In the genomic region with DNA sequence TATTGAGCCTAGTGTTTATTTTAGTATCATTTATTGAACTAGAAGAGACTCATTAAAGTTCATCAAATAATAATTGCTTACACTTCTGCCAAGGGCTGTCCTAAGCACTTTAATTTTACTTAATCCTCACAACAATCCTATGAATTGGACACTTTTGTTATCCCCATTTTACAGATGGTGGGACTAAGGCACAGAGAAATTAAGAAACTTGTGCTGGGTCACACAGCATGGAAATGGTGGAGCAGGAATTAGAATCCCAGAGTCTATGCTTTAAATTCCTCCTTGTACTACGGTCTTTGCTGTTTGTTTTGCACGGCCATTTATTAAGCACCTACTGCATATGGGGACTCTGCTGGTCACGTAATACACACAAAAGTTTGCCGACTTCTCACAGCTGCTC, we compare ENCODE assay signal across 2 cellular contexts.
TF ChIP-seq lines count a peak whose summit lies in the region.

No MANE protein-coding gene starts in this region.

TF ChIP-seq in HepG2, 621 proteins besides CTCF, POLR2A, EP300 and RAD21:
- TF ChIP-seq, protein P1, sequence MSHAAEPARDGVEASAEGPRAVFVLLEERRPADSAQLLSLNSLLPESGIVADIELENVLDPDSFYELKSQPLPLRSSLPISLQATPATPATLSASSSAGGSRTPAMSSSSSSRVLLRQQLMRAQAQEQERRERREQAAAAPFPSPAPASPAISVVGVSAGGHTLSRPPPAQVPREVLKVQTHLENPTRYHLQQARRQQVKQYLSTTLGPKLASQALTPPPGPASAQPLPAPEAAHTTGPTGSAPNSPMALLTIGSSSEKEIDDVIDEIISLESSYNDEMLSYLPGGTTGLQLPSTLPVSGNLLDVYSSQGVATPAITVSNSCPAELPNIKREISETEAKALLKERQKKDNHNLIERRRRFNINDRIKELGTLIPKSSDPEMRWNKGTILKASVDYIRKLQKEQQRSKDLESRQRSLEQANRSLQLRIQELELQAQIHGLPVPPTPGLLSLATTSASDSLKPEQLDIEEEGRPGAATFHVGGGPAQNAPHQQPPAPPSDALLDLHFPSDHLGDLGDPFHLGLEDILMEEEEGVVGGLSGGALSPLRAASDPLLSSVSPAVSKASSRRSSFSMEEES (CRISPR knock-in tag; IDR thresholded peaks at IDR 0.05), result no peak
- peak; percentile 73 for TF ChIP-seq ZNF629 (CRISPR knock-in tag; conservative IDR thresholded peaks at IDR 0.05)

TF ChIP-seq in K562, 482 proteins besides CTCF, POLR2A, EP300 and RAD21:
- TF ChIP-seq, protein P2, sequence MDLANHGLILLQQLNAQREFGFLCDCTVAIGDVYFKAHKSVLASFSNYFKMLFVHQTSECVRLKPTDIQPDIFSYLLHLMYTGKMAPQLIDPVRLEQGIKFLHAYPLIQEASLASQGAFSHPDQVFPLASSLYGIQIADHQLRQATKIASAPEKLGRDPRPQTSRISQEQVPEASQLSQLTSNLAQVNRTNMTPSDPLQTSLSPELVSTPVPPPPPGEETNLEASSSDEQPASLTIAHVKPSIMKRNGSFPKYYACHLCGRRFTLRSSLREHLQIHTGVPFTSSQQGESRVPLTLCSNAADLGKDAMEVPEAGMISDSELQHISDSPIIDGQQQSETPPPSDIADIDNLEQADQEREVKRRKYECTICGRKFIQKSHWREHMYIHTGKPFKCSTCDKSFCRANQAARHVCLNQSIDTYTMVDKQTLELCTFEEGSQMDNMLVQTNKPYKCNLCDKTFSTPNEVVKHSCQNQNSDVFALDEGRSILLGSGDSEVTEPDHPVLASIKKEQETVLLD (IDR thresholded peaks at IDR 0.05), result no peak
- TF ChIP-seq RBM25 (IDR thresholded peaks at IDR 0.05; ENCODE audit: low read depth, low read length, severe bottlenecking) (peak; percentile 88), HDAC2 (IDR thresholded peaks at IDR 0.05) (0 out of 2 replicates have a peak, but pooled peaks have one; percentile 19), BCOR (IDR thresholded peaks at IDR 0.05) (peak; percentile 60; the same call in 1 of the 2 replicates), ADNP (tag; IDR thresholded peaks at IDR 0.05) (peak; percentile 47; the same call in 1 of the 2 replicates), CHD2 (IDR thresholded peaks at IDR 0.05; ENCODE audit: low read depth, low read length) (no peak), ZKSCAN8 (CRISPR knock-in tag; IDR thresholded peaks at IDR 0.05) (0 out of 2 replicates have a peak, but pooled peaks have one; percentile 66)
- TF ChIP-seq, protein P3, sequence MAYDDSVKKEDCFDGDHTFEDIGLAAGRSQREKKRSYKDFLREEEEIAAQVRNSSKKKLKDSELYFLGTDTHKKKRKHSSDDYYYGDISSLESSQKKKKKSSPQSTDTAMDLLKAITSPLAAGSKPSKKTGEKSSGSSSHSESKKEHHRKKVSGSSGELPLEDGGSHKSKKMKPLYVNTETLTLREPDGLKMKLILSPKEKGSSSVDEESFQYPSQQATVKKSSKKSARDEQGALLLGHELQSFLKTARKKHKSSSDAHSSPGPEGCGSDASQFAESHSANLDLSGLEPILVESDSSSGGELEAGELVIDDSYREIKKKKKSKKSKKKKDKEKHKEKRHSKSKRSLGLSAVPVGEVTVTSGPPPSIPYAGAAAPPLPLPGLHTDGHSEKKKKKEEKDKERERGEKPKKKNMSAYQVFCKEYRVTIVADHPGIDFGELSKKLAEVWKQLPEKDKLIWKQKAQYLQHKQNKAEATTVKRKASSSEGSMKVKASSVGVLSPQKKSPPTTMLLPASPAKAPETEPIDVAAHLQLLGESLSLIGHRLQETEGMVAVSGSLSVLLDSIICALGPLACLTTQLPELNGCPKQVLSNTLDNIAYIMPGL (CRISPR knock-in tag; IDR thresholded peaks at IDR 0.05), result no peak
